Comparison of ENCODE assay signal across 2 cellular contexts in the genomic region with DNA sequence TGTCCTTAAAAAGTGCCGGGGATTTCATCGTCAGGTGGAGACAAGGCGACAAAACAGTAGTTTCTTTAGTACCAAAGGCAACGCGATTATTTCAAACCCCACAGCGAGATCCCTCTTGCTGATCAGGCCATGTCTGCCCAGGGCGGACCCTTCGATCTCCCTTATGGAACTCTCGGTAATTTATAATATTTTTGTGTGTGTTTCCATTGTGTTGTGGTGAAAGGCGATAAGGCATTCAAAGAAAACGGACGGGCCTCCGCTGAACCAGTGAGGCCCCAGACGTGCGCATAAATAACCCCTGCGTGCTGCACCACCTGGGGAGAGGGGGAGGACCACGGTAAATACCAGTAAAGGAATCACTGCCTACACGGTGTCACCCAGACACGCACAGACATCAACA.
TF ChIP-seq lines count a peak whose summit lies in the region.

No MANE protein-coding gene starts in this region.

TF ChIP-seq in SK-N-SH, 30 proteins besides CTCF, POLR2A, EP300 and RAD21 (continued from another document):
- no peak for TF ChIP-seq CHD2 (IDR thresholded peaks at IDR 0.05; ENCODE audit: low read length, partially characterized antibody)
- TF ChIP-seq SMC3 (IDR thresholded peaks at IDR 0.05; ENCODE audit: low read depth, low read length), result no peak
- TF ChIP-seq FOXJ3 (CRISPR knock-in tag; IDR thresholded peaks at IDR 0.05), result no peak
- no peak for TF ChIP-seq TEAD4 (IDR thresholded peaks at IDR 0.05; ENCODE audit: borderline replicate concordance, insufficient read depth)
- TF ChIP-seq FOXM1 (IDR thresholded peaks at IDR 0.05; ENCODE audit: low read depth), result no peak
- TF ChIP-seq, protein P1, sequence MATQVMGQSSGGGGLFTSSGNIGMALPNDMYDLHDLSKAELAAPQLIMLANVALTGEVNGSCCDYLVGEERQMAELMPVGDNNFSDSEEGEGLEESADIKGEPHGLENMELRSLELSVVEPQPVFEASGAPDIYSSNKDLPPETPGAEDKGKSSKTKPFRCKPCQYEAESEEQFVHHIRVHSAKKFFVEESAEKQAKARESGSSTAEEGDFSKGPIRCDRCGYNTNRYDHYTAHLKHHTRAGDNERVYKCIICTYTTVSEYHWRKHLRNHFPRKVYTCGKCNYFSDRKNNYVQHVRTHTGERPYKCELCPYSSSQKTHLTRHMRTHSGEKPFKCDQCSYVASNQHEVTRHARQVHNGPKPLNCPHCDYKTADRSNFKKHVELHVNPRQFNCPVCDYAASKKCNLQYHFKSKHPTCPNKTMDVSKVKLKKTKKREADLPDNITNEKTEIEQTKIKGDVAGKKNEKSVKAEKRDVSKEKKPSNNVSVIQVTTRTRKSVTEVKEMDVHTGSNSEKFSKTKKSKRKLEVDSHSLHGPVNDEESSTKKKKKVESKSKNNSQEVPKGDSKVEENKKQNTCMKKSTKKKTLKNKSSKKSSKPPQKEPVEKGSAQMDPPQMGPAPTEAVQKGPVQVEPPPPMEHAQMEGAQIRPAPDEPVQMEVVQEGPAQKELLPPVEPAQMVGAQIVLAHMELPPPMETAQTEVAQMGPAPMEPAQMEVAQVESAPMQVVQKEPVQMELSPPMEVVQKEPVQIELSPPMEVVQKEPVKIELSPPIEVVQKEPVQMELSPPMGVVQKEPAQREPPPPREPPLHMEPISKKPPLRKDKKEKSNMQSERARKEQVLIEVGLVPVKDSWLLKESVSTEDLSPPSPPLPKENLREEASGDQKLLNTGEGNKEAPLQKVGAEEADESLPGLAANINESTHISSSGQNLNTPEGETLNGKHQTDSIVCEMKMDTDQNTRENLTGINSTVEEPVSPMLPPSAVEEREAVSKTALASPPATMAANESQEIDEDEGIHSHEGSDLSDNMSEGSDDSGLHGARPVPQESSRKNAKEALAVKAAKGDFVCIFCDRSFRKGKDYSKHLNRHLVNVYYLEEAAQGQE (IDR thresholded peaks at IDR 0.05; ENCODE audit: low read depth, low read length), result no peak
- no peak for TF ChIP-seq GATA2 (CRISPR knock-in tag; IDR thresholded peaks at IDR 0.05)
- TF ChIP-seq MEF2A (IDR thresholded peaks at IDR 0.05; ENCODE audit: borderline replicate concordance, low read depth), result no peak
- TF ChIP-seq, protein P2, sequence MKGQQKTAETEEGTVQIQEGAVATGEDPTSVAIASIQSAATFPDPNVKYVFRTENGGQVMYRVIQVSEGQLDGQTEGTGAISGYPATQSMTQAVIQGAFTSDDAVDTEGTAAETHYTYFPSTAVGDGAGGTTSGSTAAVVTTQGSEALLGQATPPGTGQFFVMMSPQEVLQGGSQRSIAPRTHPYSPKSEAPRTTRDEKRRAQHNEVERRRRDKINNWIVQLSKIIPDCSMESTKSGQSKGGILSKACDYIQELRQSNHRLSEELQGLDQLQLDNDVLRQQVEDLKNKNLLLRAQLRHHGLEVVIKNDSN (IDR thresholded peaks at IDR 0.05; ENCODE audit: borderline replicate concordance, low read depth), result no peak
- TF ChIP-seq RCOR1 (IDR thresholded peaks at IDR 0.05; ENCODE audit: low read length), result no peak
- no peak for TF ChIP-seq MXI1 (IDR thresholded peaks at IDR 0.05; ENCODE audit: low read depth, low read length)
TF ChIP-seq in SK-N-SH: peak in this region for 0.

TF ChIP-seq in SK-N-SH treated with all-trans-retinoic acid at 6 μM for 48 hours, 23 proteins besides CTCF, POLR2A, EP300 and RAD21 (continued from another document):
- TF ChIP-seq GLIS3 (CRISPR knock-in tag; IDR thresholded peaks at IDR 0.05) (no peak), ZNF70 (CRISPR knock-in tag; IDR thresholded peaks at IDR 0.05) (no peak), OSR1 (CRISPR knock-in tag; IDR thresholded peaks at IDR 0.05) (no peak), CSDC2 (CRISPR knock-in tag; IDR thresholded peaks at IDR 0.05) (no peak), SNAI2 (CRISPR knock-in tag; IDR thresholded peaks at IDR 0.05) (no peak), ZC3H10 (CRISPR knock-in tag; IDR thresholded peaks at IDR 0.05) (no peak), ZFP30 (CRISPR knock-in tag; IDR thresholded peaks at IDR 0.05) (no peak)
- TF ChIP-seq, protein P3, sequence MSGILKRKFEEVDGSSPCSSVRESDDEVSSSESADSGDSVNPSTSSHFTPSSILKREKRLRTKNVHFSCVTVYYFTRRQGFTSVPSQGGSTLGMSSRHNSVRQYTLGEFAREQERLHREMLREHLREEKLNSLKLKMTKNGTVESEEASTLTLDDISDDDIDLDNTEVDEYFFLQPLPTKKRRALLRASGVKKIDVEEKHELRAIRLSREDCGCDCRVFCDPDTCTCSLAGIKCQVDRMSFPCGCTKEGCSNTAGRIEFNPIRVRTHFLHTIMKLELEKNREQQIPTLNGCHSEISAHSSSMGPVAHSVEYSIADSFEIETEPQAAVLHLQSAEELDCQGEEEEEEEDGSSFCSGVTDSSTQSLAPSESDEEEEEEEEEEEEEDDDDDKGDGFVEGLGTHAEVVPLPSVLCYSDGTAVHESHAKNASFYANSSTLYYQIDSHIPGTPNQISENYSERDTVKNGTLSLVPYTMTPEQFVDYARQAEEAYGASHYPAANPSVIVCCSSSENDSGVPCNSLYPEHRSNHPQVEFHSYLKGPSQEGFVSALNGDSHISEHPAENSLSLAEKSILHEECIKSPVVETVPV (CRISPR knock-in tag; IDR thresholded peaks at IDR 0.05), result no peak
- TF ChIP-seq, protein P4, sequence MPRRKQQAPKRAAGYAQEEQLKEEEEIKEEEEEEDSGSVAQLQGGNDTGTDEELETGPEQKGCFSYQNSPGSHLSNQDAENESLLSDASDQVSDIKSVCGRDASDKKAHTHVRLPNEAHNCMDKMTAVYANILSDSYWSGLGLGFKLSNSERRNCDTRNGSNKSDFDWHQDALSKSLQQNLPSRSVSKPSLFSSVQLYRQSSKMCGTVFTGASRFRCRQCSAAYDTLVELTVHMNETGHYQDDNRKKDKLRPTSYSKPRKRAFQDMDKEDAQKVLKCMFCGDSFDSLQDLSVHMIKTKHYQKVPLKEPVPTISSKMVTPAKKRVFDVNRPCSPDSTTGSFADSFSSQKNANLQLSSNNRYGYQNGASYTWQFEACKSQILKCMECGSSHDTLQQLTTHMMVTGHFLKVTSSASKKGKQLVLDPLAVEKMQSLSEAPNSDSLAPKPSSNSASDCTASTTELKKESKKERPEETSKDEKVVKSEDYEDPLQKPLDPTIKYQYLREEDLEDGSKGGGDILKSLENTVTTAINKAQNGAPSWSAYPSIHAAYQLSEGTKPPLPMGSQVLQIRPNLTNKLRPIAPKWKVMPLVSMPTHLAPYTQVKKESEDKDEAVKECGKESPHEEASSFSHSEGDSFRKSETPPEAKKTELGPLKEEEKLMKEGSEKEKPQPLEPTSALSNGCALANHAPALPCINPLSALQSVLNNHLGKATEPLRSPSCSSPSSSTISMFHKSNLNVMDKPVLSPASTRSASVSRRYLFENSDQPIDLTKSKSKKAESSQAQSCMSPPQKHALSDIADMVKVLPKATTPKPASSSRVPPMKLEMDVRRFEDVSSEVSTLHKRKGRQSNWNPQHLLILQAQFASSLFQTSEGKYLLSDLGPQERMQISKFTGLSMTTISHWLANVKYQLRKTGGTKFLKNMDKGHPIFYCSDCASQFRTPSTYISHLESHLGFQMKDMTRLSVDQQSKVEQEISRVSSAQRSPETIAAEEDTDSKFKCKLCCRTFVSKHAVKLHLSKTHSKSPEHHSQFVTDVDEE (CRISPR knock-in tag; IDR thresholded peaks at IDR 0.05), result no peak
TF ChIP-seq in SK-N-SH treated with all-trans-retinoic acid at 6 μM for 48 hours: peak in this region for 0.
